ENCODE assay signal across 1 cellular context in the genomic region with DNA sequence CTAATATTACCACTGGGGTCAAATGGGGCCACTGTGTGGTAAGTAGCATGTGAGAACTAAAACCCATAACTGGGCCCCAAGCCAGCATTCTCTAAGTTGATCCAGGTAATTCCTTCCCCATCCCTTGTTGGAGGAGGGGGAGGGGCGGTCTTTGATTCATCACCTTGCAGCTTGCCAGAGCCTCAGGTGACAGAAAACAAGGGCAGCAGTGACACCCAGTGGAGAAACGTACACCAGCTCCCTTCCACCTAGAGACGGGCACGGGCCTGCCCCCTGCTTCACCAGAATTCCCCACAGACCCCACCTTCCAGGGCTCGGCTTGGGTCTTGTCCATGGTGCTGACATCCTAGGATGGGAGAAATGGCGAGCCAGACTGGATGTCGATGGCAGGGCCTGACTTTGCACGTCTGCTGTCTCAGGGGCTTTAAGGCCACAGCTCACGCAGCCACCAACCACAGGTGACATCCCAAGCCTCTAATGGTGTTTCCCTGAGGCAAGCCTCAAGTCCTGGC.
A peak's percentile ranks its signal among the peaks of the same experiment; 100 is the strongest.
TF ChIP-seq lines count a peak whose summit lies in the region.

No MANE protein-coding gene starts in this region.

TF ChIP-seq in H1, 55 proteins besides CTCF, POLR2A, EP300 and RAD21:
- peak; percentile 59; the same call in 1 of the 2 replicates for TF ChIP-seq CREB1 (IDR thresholded peaks at IDR 0.05)
- peak; percentile 63 for TF ChIP-seq ASH2L (IDR thresholded peaks at IDR 0.05; ENCODE audit: low read length)
- TF ChIP-seq PHF8 (conservative IDR thresholded peaks at IDR 0.05; ENCODE audit: low read depth, low read length): no peak
- peak; percentile 40 for TF ChIP-seq CTBP2 (IDR thresholded peaks at IDR 0.05; ENCODE audit: borderline replicate concordance, insufficient read depth, insufficient read length, low read length)
- TF ChIP-seq SIN3A (conservative IDR thresholded peaks at IDR 0.05 in 1 of 2, IDR thresholded peaks at IDR 0.05 in 1 of 2; ENCODE audit: low read depth in 1 of 2, low read length in 2 of 2): peak; percentile 84 to 87; a peak in 2 of 4 replicates
- TF ChIP-seq JUND (IDR thresholded peaks at IDR 0.05; ENCODE audit: low read length): no peak
- TF ChIP-seq RBBP5 (IDR thresholded peaks at IDR 0.05; ENCODE audit: borderline replicate concordance, low read depth, low read length): 0 out of 2 replicates have a peak, but pooled peaks have one; percentile 25
- peak; percentile 47; the same call in 1 of the 2 replicates for TF ChIP-seq CHD2 (IDR thresholded peaks at IDR 0.05; ENCODE audit: low read length)
- TF ChIP-seq, protein P1, sequence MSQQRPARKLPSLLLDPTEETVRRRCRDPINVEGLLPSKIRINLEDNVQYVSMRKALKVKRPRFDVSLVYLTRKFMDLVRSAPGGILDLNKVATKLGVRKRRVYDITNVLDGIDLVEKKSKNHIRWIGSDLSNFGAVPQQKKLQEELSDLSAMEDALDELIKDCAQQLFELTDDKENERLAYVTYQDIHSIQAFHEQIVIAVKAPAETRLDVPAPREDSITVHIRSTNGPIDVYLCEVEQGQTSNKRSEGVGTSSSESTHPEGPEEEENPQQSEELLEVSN (IDR thresholded peaks at IDR 0.05): no peak
- peak; percentile 82 for TF ChIP-seq TEAD4 (IDR thresholded peaks at IDR 0.05; ENCODE audit: low read depth, low read length)
- TF ChIP-seq, protein P2, sequence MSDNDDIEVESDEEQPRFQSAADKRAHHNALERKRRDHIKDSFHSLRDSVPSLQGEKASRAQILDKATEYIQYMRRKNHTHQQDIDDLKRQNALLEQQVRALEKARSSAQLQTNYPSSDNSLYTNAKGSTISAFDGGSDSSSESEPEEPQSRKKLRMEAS (IDR thresholded peaks at IDR 0.05): peak; percentile 58
- no peak for TF ChIP-seq KDM4A (IDR thresholded peaks at IDR 0.05; ENCODE audit: low read depth, low read length, severe bottlenecking)
- no peak for TF ChIP-seq RXRA (IDR thresholded peaks at IDR 0.05; ENCODE audit: insufficient read depth, low read depth, low read length)
- TF ChIP-seq BACH1 (IDR thresholded peaks at IDR 0.05; ENCODE audit: low read length): no peak
- TF ChIP-seq YY1 (IDR thresholded peaks at IDR 0.05; ENCODE audit: low read depth, low read length): peak; percentile 67
TF ChIP-seq in H1: peak in this region for 9.
